ENCODE assay signal across 9 cellular contexts in the genomic region with DNA sequence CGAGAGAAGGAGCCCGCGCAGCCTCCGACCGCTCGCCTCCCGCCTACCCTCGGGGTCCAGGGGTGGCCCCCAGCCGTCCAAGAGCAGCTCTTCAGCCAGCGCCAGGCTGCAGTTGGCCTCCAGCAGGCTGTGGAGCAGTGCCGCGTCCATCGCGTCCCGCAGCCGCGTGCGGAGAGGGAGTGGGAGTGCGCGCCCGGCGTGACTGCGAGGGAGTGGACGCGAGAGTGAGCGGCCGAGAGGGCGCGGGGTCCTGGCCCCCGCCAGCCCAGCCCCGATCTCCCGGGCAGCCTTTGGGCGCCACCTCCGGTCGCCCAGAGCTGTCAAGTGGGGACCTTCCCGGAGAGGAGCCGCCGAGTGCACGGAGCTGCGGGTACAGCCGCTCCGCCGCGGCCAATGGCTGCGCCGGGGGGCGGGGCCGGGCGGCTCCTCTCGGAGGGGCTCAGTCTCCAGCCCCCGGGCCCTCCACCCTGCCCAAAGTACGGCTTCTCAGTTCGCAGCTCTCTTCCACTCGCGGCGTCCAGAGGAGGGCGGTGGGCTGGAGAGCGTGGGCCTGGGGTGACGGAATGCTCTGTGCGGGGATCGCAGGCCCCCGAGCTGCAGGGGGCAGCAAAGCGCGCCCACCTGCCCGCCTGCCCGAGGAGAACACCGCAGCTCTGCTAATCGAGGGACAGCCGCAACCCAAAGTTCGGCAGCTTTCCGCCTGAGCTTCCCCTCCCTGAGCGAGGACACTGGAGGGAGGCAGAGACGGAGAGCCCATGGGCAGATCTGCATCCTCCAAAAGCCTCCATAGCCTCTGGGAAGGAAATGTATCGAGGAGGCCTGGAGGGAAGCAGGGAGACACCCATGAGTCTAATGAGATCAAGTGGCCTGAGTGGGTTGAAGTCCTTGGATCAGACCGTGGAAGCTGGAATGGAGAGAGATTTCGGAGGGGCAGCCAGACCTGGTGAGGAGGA. TPM values are rescaled to one million over a fixed set of nuclear protein-coding genes. Genes with fewer than 3 reads are reported as not detected.
DNase-seq lines count a peak whose midpoint lies in the region; ATAC-seq and TF ChIP-seq lines count a peak whose summit lies in the region.
"Had no signal": no experiment of that assay in that cellular context is flagged by ENCODE, and none has a peak within 500 bp of the region (broad histone marks: within the 10 kb centered on the region; RNA-seq: fewer than 3 reads in every experiment).

Gene CRHR2, minus strand, starts transcription at position 326 of the 953 bp plus-strand sequence. Its CDS starts 176 bp downstream, at position 150.

- no peaks in the 10 kb centered on the region for H3K36me3 ChIP-seq in left lung

- H3K9me3 ChIP-seq in left lung, result no peaks in the 10 kb centered on the region

- no peak within 1 kb of the TSS for H3K27ac Mint-ChIP-seq in stimulated activated naive CD8-positive, alpha-beta T cell treated with anti-CD3 and anti-CD28 coated beads, Interleukin-15, Interleukin-2, amounts not matched to agents 100 ng/mL and 50 ng/mL, for 24 hours

- intact Hi-C loops in left lung (cut with DNase I), result no loop called here

- H3K4me1 Mint-ChIP-seq in stimulated activated naive CD8-positive, alpha-beta T cell treated with anti-CD3 and anti-CD28 coated beads, Interleukin-15, Interleukin-2, amounts not matched to agents 100 ng/mL and 50 ng/mL, for 24 hours (ENCODE audit: low read depth), result peaks cover 12% of the 10 kb centered on the region

- H3K4me3 Mint-ChIP-seq in stimulated activated naive CD8-positive, alpha-beta T cell treated with anti-CD3 and anti-CD28 coated beads, Interleukin-15, Interleukin-2, amounts not matched to agents 100 ng/mL and 50 ng/mL, for 24 hours, result peak within 1 kb of the TSS; percentile 68

- H3K9me3 Mint-ChIP-seq in stimulated activated naive CD8-positive, alpha-beta T cell treated with anti-CD3 and anti-CD28 coated beads, Interleukin-15, Interleukin-2, amounts not matched to agents 100 ng/mL and 50 ng/mL, for 24 hours, result no peaks in the 10 kb centered on the region

- H3K27me3 Mint-ChIP-seq in stimulated activated naive CD8-positive, alpha-beta T cell treated with anti-CD3 and anti-CD28 coated beads, Interleukin-15, Interleukin-2, amounts not matched to agents 100 ng/mL and 50 ng/mL, for 24 hours, result peaks cover 47% of the 10 kb centered on the region

- TF ChIP-seq CTCF in astrocyte of the cerebellum (IDR thresholded peaks at IDR 0.05; ENCODE audit: low read depth, low read length, missing control alignments) (peak; percentile 28), left lung (IDR thresholded peaks at IDR 0.05) (no peak)

- DNase-seq in DMS153 treated with DMSO at 0.1 percent for 48 hours (lab: John Stamatoyannopoulos, UW; ENCODE audit: unreplicated experiment), result peak; percentile 55
- peak; percentile 57 for DNase-seq in NCI-H1105 treated with DMSO at 0.1 percent for 48 hours (lab: John Stamatoyannopoulos, UW)
- DNase-seq in astrocyte of the cerebellum (ENCODE audit: low read depth), result no peak
- no peak for DNase-seq in left lung
- DNase-seq in globus pallidus (ENCODE audit: low spot score), result no peak
- DNase-seq in kidney glomerular epithelial cell (lab: John Stamatoyannopoulos, UW), result no peak
- DNase-seq in HuH-7 (ENCODE audit: low spot score), result no peak

- peak; percentile 83 for ATAC-seq in left lung

- peaks cover 12 to 13% of the 10 kb centered on the region in 2 donors for H3K4me1 ChIP-seq in left lung

- in situ Hi-C loops in astrocyte of the cerebellum (cut with HindIII; ENCODE audit: low sequenced_read_pairs), result no loop called here

- H3K4me3 ChIP-seq in astrocyte of the cerebellum (ENCODE audit: low read depth, low read length) (peak within 1 kb of the TSS; percentile 16), left lung (peak within 1 kb of the TSS; percentile 21 to 38)

- H3K27ac ChIP-seq in left lung, result no peak within 1 kb of the TSS
- H3K27ac ChIP-seq: epithelial cell of prostate had no signal

- H3K27me3 ChIP-seq in left lung, result peaks cover 44 to 74% of the 10 kb centered on the region in 2 donors

- H3K36me3 Mint-ChIP-seq in stimulated activated naive CD8-positive, alpha-beta T cell treated with anti-CD3 and anti-CD28 coated beads, Interleukin-15, Interleukin-2, amounts not matched to agents 100 ng/mL and 50 ng/mL, for 24 hours (ENCODE audit: low read depth), result no peaks in the 10 kb centered on the region

RNA-seq across cellular contexts. Expression of gene CRHR2, which starts in this region (rescaled TPM):
- total RNA-seq in left lung, result under 1 TPM in 1 of 2 donors, not detected in 1; 0.15 TPM

Comparison
In these comparisons a context has a peak if more than half of its experiments do, and no peak if none do; other contexts are left out.
1. Peak in ATAC-seq and H3K4me3 ChIP-seq in left lung; RNA of the gene not detected or under 1 TPM.
2. DNase-seq: peak in DMS153 treated with DMSO at 0.1 percent for 48 hours (single experiment) and NCI-H1105 treated with DMSO at 0.1 percent for 48 hours (single experiment); none in astrocyte of the cerebellum (single experiment), left lung (0 of 2), globus pallidus (single experiment), kidney glomerular epithelial cell (single experiment) and HuH-7 (single experiment).